ENCODE assay signal across 8 cellular contexts in genomic region chr11:9758676-9759518, GRCh38.
DNase-seq lines count a peak whose midpoint lies in the region; ATAC-seq, FAIRE-seq and TF ChIP-seq lines count a peak whose summit lies in the region.

No MANE protein-coding gene starts in this region.

- peak overlapping the region; percentile 33 to 85 (median 79) for H3K27ac ChIP-seq in BLaER1 treated with 17β-estradiol and CSF1 and Interleukin-3, amounts not matched to agents 10 nM and 100 nM
- H3K27ac ChIP-seq in SJCRH30 (peak overlapping the region; percentile 55), pancreas (peak overlapping the region; percentile 35 to 83 (median 67))

- no peaks in the 10 kb centered on the region; a peak in 2 of 22 replicates for H3K27me3 ChIP-seq in BLaER1 treated with 17β-estradiol and CSF1 and Interleukin-3, amounts not matched to agents 10 nM and 100 nM
- no peaks in the 10 kb centered on the region for H3K27me3 ChIP-seq in SJCRH30
- no peaks in the 10 kb centered on the region for H3K27me3 ChIP-seq in pancreas

- TF ChIP-seq CTCF in pancreas (IDR thresholded peaks at IDR 0.05): no peak

- ATAC-seq in HG03575 (IDR thresholded peaks at IDR 0.05; ENCODE audit: extremely low read depth, insufficient number of reproducible peaks, low FRiP score, unreplicated experiment) (peak; percentile 7), pancreas (peak; percentile 80 to 87 (median 84)), GM18861 (IDR thresholded peaks at IDR 0.05; ENCODE audit: unreplicated experiment) (no peak)

- DNase-seq in GM19239 (ENCODE audit: insufficient read length, low spot score) (peak; percentile 56), SJCRH30 (no peak), head of caudate nucleus (peak; percentile 33 to 86 (median 72)), pancreas (peak; percentile 66 to 88 (median 74))
- DNase-seq in activated naive CD8-positive, alpha-beta T cell treated with anti-CD3 and anti-CD28 coated beads for 36 hours: peak; percentile 74

- peak overlapping the region; percentile 85 for H3K4me3 Mint-ChIP-seq in activated naive CD8-positive, alpha-beta T cell treated with anti-CD3 and anti-CD28 coated beads for 36 hours

- H3K4me2 ChIP-seq in BLaER1 treated with 17β-estradiol and CSF1 and Interleukin-3, amounts not matched to agents 10 nM and 100 nM: peak overlapping the region; percentile 86 to 99 (median 97)

- peak overlapping the region; percentile 72 to 86 (median 83) for H3K9ac ChIP-seq in BLaER1 treated with 17β-estradiol and CSF1 and Interleukin-3, amounts not matched to agents 10 nM and 100 nM

- intact Hi-C loops in head of caudate nucleus (cut with DNase I) (loop anchor here (5.0 kb wide), 3 partner anchors 147 to 548 kb away; partner anchors contain the start of gene ADM), pancreas (cut with DNase I) (loop anchor here in 1 of 3 donors (5.0 to 10.0 kb wide), 2 partner anchors 213 to 566 kb away; no protein-coding TSS in a partner anchor)

- H3K4me3 ChIP-seq in BLaER1 treated with 17β-estradiol and CSF1 and Interleukin-3, amounts not matched to agents 10 nM and 100 nM: peak overlapping the region; percentile 61 to 80 (median 68)
- no peak overlapping the region for H3K4me3 ChIP-seq in SJCRH30
- peak overlapping the region; percentile 54 to 76 (median 68) for H3K4me3 ChIP-seq in pancreas

- peaks cover 0 to 14% (median 0%) of the 10 kb centered on the region in 11 experiments; a peak in 3 of 22 replicates for H4K20me1 ChIP-seq in BLaER1 treated with 17β-estradiol and CSF1 and Interleukin-3, amounts not matched to agents 10 nM and 100 nM

- 22 to 35% methylated on average over 38 to 49 of the region's 49 CpGs for WGBS in pancreas, 2 donors

- no peaks in the 10 kb centered on the region; a peak in 1 of 22 replicates for H3K36me3 ChIP-seq in BLaER1 treated with 17β-estradiol and CSF1 and Interleukin-3, amounts not matched to agents 10 nM and 100 nM
- H3K36me3 ChIP-seq in SJCRH30: no peaks in the 10 kb centered on the region
- no peaks in the 10 kb centered on the region for H3K36me3 ChIP-seq in pancreas

- H3K36me3 Mint-ChIP-seq in activated naive CD8-positive, alpha-beta T cell treated with anti-CD3 and anti-CD28 coated beads for 36 hours: peaks cover 14% of the 10 kb centered on the region

- peak overlapping the region; percentile 98 for H3K27ac Mint-ChIP-seq in activated naive CD8-positive, alpha-beta T cell treated with anti-CD3 and anti-CD28 coated beads for 36 hours

- peaks cover 43 to 66% (median 61%) of the 10 kb centered on the region in 10 experiments for H3K4me1 ChIP-seq in BLaER1 treated with 17β-estradiol and CSF1 and Interleukin-3, amounts not matched to agents 10 nM and 100 nM
- H3K4me1 ChIP-seq in SJCRH30 (peaks cover 52% of the 10 kb centered on the region), pancreas (peaks cover 6 to 11% (median 10%) of the 10 kb centered on the region in 3 donors)

- H3K9me3 ChIP-seq in BLaER1 treated with 17β-estradiol and CSF1 and Interleukin-3, amounts not matched to agents 10 nM and 100 nM (replicated peaks in 1 of 11): no peaks in the 10 kb centered on the region
- H3K9me3 ChIP-seq in SJCRH30 (replicated peaks) (no peaks in the 10 kb centered on the region), pancreas (no peaks in the 10 kb centered on the region)

- no peaks in the 10 kb centered on the region for H3K27me3 Mint-ChIP-seq in activated naive CD8-positive, alpha-beta T cell treated with anti-CD3 and anti-CD28 coated beads for 36 hours

- FAIRE-seq in GM19239 (lab: Jason Lieb, UNC): no peak
- no peak for FAIRE-seq in pancreas (lab: Jason Lieb, UNC)

- peaks cover 52% of the 10 kb centered on the region for H3K4me1 Mint-ChIP-seq in activated naive CD8-positive, alpha-beta T cell treated with anti-CD3 and anti-CD28 coated beads for 36 hours

- no peaks in the 10 kb centered on the region for H3K9me3 Mint-ChIP-seq in activated naive CD8-positive, alpha-beta T cell treated with anti-CD3 and anti-CD28 coated beads for 36 hours

Comparison
In these comparisons a context has a peak if more than half of its experiments do, and no peak if none do; other contexts are left out.
1. DNase-seq: peak in GM19239 (single experiment), activated naive CD8-positive, alpha-beta T cell treated with anti-CD3 and anti-CD28 coated beads for 36 hours (single experiment), head of caudate nucleus (42 of 42) and pancreas (6 of 6); none in SJCRH30 (0 of 2).
2. Peak in every context shown above with its lines, with median percentiles within 50 percentile points of each other: H3K27ac ChIP-seq.